ENCODE assay signal across 8 cellular contexts in genomic region chr17:62064029-62064790, GRCh38. TPM values are rescaled to one million over a fixed set of nuclear protein-coding genes. Genes with fewer than 3 reads are reported as not detected.
DNase-seq lines count a peak whose midpoint lies in the region; ATAC-seq and TF ChIP-seq lines count a peak whose summit lies in the region.

No MANE protein-coding gene starts in this region.

- ATAC-seq in left ventricle myocardium superior (no peak), HG03139 (IDR thresholded peaks at IDR 0.05; ENCODE audit: unreplicated experiment) (no peak), GM19023 (IDR thresholded peaks at IDR 0.05; ENCODE audit: unreplicated experiment) (no peak), HG02884 (IDR thresholded peaks at IDR 0.05; ENCODE audit: unreplicated experiment) (no peak)

- peaks cover 15% of the 10 kb centered on the region for H4K20me1 ChIP-seq in SU-DHL-6 (ENCODE audit: low read depth, low read length)
- H4K20me1 ChIP-seq in osteoblast (ENCODE audit: insufficient read depth, low read length): peaks cover 42% of the 10 kb centered on the region

- H3K4me3 ChIP-seq in left ventricle myocardium inferior (peak overlapping the region; percentile 96), SU-DHL-6 (ENCODE audit: insufficient read depth, low read length, poor library complexity, severe bottlenecking) (peak overlapping the region; percentile 68), esophagus (ENCODE audit: low read depth in 1 of 2, low read length in 2 of 2) (peak overlapping the region; percentile 74 to 81), osteoblast (ENCODE audit: insufficient read depth, low read length) (peak overlapping the region; percentile 93)

- peak overlapping the region; percentile 100 for H3K4me2 ChIP-seq in SU-DHL-6 (ENCODE audit: low read depth, low read length, poor library complexity, severe bottlenecking)
- peak overlapping the region; percentile 98 for H3K4me2 ChIP-seq in osteoblast (ENCODE audit: insufficient read depth, low read length)

- H2AFZ ChIP-seq in SU-DHL-6 (ENCODE audit: low read depth, low read length, severe bottlenecking): no peak overlapping the region
- H2AFZ ChIP-seq in osteoblast (ENCODE audit: low read length): peak overlapping the region; percentile 6

- peaks cover 63% of the 10 kb centered on the region for H3K79me2 ChIP-seq in SU-DHL-6 (ENCODE audit: insufficient read depth, low read length)
- H3K79me2 ChIP-seq in osteoblast (ENCODE audit: insufficient read depth, low read length): peaks cover 62% of the 10 kb centered on the region

- H3F3A ChIP-seq in SU-DHL-6 (ENCODE audit: insufficient read depth): peaks cover 5% of the 10 kb centered on the region; the same call in 1 of the 2 replicates

- TF ChIP-seq CTCF in left ventricle myocardium inferior (IDR thresholded peaks at IDR 0.05; ENCODE audit: borderline replicate concordance) (no peak), SU-DHL-6 (IDR thresholded peaks at IDR 0.05; ENCODE audit: insufficient read depth, low read length, poor library complexity, severe bottlenecking) (no peak), osteoblast (IDR thresholded peaks at IDR 0.05; ENCODE audit: extremely low read depth, low read depth, low read length) (no peak)

- peak overlapping the region; percentile 97 for H3K27ac ChIP-seq in left ventricle myocardium inferior (replicated peaks)
- H3K27ac ChIP-seq in SU-DHL-6 (ENCODE audit: low read depth, low read length): peak overlapping the region; percentile 67
- peak overlapping the region; percentile 94 to 97 for H3K27ac ChIP-seq in esophagus (ENCODE audit: low read depth in 2 of 2, low read length in 1 of 2)
- H3K27ac ChIP-seq in osteoblast (ENCODE audit: low read depth, low read length): peak overlapping the region; percentile 68

- H3K9me2 ChIP-seq in SU-DHL-6 (replicated peaks; ENCODE audit: insufficient read depth, low read length): no peaks in the 10 kb centered on the region

- no peaks in the 10 kb centered on the region for H3K9me3 ChIP-seq in left ventricle myocardium inferior (replicated peaks)
- no peaks in the 10 kb centered on the region for H3K9me3 ChIP-seq in SU-DHL-6 (ENCODE audit: insufficient read depth, low read length)
- H3K9me3 ChIP-seq in esophagus (ENCODE audit: control insufficient read depth in 2 of 2, insufficient read depth in 1 of 2, low read depth in 1 of 2, low read length in 1 of 2): no peaks in the 10 kb centered on the region
- no peaks in the 10 kb centered on the region for H3K9me3 ChIP-seq in osteoblast (ENCODE audit: low read depth, low read length)

- peak overlapping the region; percentile 98 for H3K9ac ChIP-seq in SU-DHL-6 (ENCODE audit: low read length)

- H3K27me3 ChIP-seq in left ventricle myocardium inferior (ENCODE audit: low read depth): no peaks in the 10 kb centered on the region
- H3K27me3 ChIP-seq in SU-DHL-6 (ENCODE audit: low read length): no peaks in the 10 kb centered on the region
- no peaks in the 10 kb centered on the region for H3K27me3 ChIP-seq in esophagus (ENCODE audit: control insufficient read depth in 1 of 2, insufficient read depth in 2 of 2, low read length in 2 of 2)
- H3K27me3 ChIP-seq in osteoblast (ENCODE audit: insufficient read depth, low read length): no peaks in the 10 kb centered on the region

- H3K4me1 ChIP-seq in left ventricle myocardium inferior (peaks cover 61% of the 10 kb centered on the region), esophagus (ENCODE audit: control insufficient read depth in 2 of 2, insufficient read depth in 2 of 2, low read length in 1 of 2) (no peaks in the 10 kb centered on the region), osteoblast (ENCODE audit: insufficient read depth, low read length) (peaks cover 15% of the 10 kb centered on the region)

- intact Hi-C loops in left ventricle myocardium inferior (cut with micrococcal nuclease): no loop called here
- intact Hi-C loops in left ventricle myocardium superior (cut with micrococcal nuclease): loop anchor here (5.0 kb wide), 1 partner anchor 137 kb away; the partner anchor contains the start of gene INTS2

- H3K36me3 ChIP-seq in left ventricle myocardium inferior (peaks cover 20% of the 10 kb centered on the region), SU-DHL-6 (ENCODE audit: low read length) (peaks cover 23% of the 10 kb centered on the region), esophagus (ENCODE audit: control insufficient read depth in 2 of 2, insufficient read depth in 2 of 2, low read length in 1 of 2) (peaks cover 0 to 4% of the 10 kb centered on the region in 2 donors), osteoblast (ENCODE audit: insufficient read depth, low read length) (peaks cover 12% of the 10 kb centered on the region)

- DNase-seq in left ventricle myocardium inferior: no peak
- no peak for DNase-seq in left ventricle myocardium superior
- DNase-seq in osteoblast (ENCODE audit: insufficient read length, low spot score, missing footprints): peak; percentile 74

- WGBS in esophagus, 2 donors: 1 to 3% methylated on average over 5 of the region's 5 CpGs

RNA-seq across cellular contexts. Expression of gene MED13, which starts 0.9 kb away (rescaled TPM):
- total RNA-seq in left ventricle myocardium inferior (29.0 TPM), left ventricle myocardium superior (25.7 TPM), osteoblast (68.8 and 81.0 TPM in 2 replicates)
- 1 to 10 TPM; 6.5 to 7.1 TPM for polyA plus RNA-seq in esophagus
